In genomic region chr5:75823811-75824210, GRCh38 we compare ENCODE assay signal across 34 cellular contexts.
"Had no signal": no experiment of that assay in that cellular context is flagged by ENCODE, and none has a peak within 500 bp of the region (broad histone marks: within the 10 kb centered on the region; RNA-seq: fewer than 3 reads in every experiment).

No MANE protein-coding gene starts in this region.

- H3K27ac Mint-ChIP-seq: activated B cell treated with CpG ODN at 0.5 μM for 24 hours; activated CD4-positive, alpha-beta memory T cell treated with anti-CD3 and anti-CD28 coated beads for 36 hours; activated naive CD4-positive, alpha-beta T cell treated with anti-CD3 and anti-CD28 coated beads for 36 hours; activated naive CD4-positive, alpha-beta T cell treated with anti-CD3 and anti-CD28 coated beads, Interleukin-2, amount 50 U/mL, for 72 hours; activated T-helper 1 cell treated with anti-CD3 and anti-CD28 coated beads, Interleukin-12 subunit alpha, Interleukin-12 subunit beta, Interleukin-2, Interleukin-4 antibody, amounts not matched to agents 30 ng/mL and 10 ng/mL and 1 ng/mL, durations not matched to agents 14 hours and 24 hours and 36 hours; brain had no signal

- H3K9me3 ChIP-seq: adrenal gland had no signal

- H3K4me2 ChIP-seq: KMS-11, PC-9 had no signal

- ATAC-seq: activated naive CD4-positive, alpha-beta T cell treated with anti-CD3 and anti-CD28 coated beads, Interleukin-2, amount 50 U/mL, for 72 hours; activated T-cell treated with anti-CD3 and anti-CD28 coated beads, Interleukin-2, amount 50 U/mL, for 4 hours; Right ventricle myocardium inferior had no signal

- H2AFZ ChIP-seq: PC-9 had no signal

- H3K27me3 ChIP-seq: adrenal gland had no signal

- H3K9me3 Mint-ChIP-seq: activated CD4-positive, alpha-beta memory T cell treated with anti-CD3 and anti-CD28 coated beads for 36 hours; activated naive CD4-positive, alpha-beta T cell treated with anti-CD3 and anti-CD28 coated beads, Interleukin-2, amount 50 U/mL, for 72 hours; activated T-helper 1 cell treated with anti-CD3 and anti-CD28 coated beads, Interleukin-12 subunit alpha, Interleukin-12 subunit beta, Interleukin-2, Interleukin-4 antibody, amounts not matched to agents 30 ng/mL and 10 ng/mL and 1 ng/mL, durations not matched to agents 14 hours and 24 hours and 36 hours had no signal

- H3K4me3 ChIP-seq: adrenal gland, PC-9 had no signal

- DNase-seq: activated B cell treated with CpG ODN at 0.5 μM for 24 hours; activated CD4-positive, alpha-beta memory T cell treated with anti-CD3 and anti-CD28 coated beads for 36 hours; activated CD4-positive, alpha-beta T cell treated with anti-CD3 and anti-CD28 coated beads for 4 hours; activated CD4-positive, alpha-beta T cell treated with anti-CD3 and anti-CD28 coated beads, Interleukin-2, amount 50 U/mL, for 1 hour; activated CD4-positive, CD25-positive, alpha-beta regulatory T cell treated with anti-CD3 and anti-CD28 coated beads, Interleukin-2, amount 50 U/mL, for 72 hours; activated CD8-positive, alpha-beta memory T cell treated with anti-CD3 and anti-CD28 coated beads, Interleukin-2, amount 50 U/mL, for 4 hours; activated gamma-delta T cell treated with Interleukin-2 at 50 U/mL for 16 hours; activated naive CD4-positive, alpha-beta T cell treated with anti-CD3 and anti-CD28 coated beads for 36 hours; activated T-cell treated with anti-CD3 and anti-CD28 coated beads for 4 hours; activated T-cell treated with anti-CD3 and anti-CD28 coated beads, Interleukin-2, amount 50 U/mL, for 4 hours; adrenal gland; caudate nucleus; cerebellar nuclear complex; NCI-H1105; NCI-H1417 treated with DMSO at 0.1 percent for 48 hours; NCI-H187 treated with DMSO at 0.1 percent for 48 hours; NCI-H2081; NCI-H226; NCI-H446 treated with DMSO at 0.1 percent for 48 hours; NCI-H524; PC-9; SIG-M5; SW 1271; T-helper 1 cell; T-helper 2 cell; T-helper 9 cell had no signal

- H3K9ac ChIP-seq: KMS-11 had no signal

- H3K4me3 Mint-ChIP-seq: activated B cell treated with CpG ODN at 0.5 μM for 24 hours; activated CD4-positive, alpha-beta memory T cell treated with anti-CD3 and anti-CD28 coated beads for 36 hours; activated naive CD4-positive, alpha-beta T cell treated with anti-CD3 and anti-CD28 coated beads for 36 hours; activated T-cell treated with anti-CD3 and anti-CD28 coated beads, Interleukin-2, amount 50 U/mL, for 4 hours; activated T-helper 1 cell treated with anti-CD3 and anti-CD28 coated beads, Interleukin-12 subunit alpha, Interleukin-12 subunit beta, Interleukin-2, Interleukin-4 antibody, amounts not matched to agents 30 ng/mL and 10 ng/mL and 1 ng/mL, durations not matched to agents 14 hours and 24 hours and 36 hours; brain had no signal

- H3K4me1 Mint-ChIP-seq: brain had no signal

- H3K4me1 ChIP-seq: adrenal gland had no signal

- H3K36me3 ChIP-seq: adrenal gland had no signal

- H3K36me3 Mint-ChIP-seq: activated CD4-positive, alpha-beta memory T cell treated with anti-CD3 and anti-CD28 coated beads for 36 hours; activated naive CD4-positive, alpha-beta T cell treated with anti-CD3 and anti-CD28 coated beads, Interleukin-2, amount 50 U/mL, for 72 hours; brain had no signal

- H3K27ac ChIP-seq: adrenal gland, KMS-11, PC-9, RWPE1, VCaP had no signal

- FAIRE-seq: RCC 7860 had no signal
